Comparison of ENCODE assay signal across 20 cellular contexts in genomic region chr6:1055015-1055921, GRCh38.
DNase-seq lines count a peak whose midpoint lies in the region; ATAC-seq and TF ChIP-seq lines count a peak whose summit lies in the region.
"Had no signal": no experiment of that assay in that cellular context is flagged by ENCODE, and none has a peak within 500 bp of the region (broad histone marks: within the 10 kb centered on the region; RNA-seq: fewer than 3 reads in every experiment).

No MANE protein-coding gene starts in this region.

- no peaks in the 10 kb centered on the region for H3K79me2 ChIP-seq in mesendoderm (ENCODE audit: control insufficient read depth, insufficient read depth, low read length)

- no peak overlapping the region for H2AK5ac ChIP-seq in mesendoderm (ENCODE audit: low read length)

- ATAC-seq in left ventricle myocardium superior: no peak
- ATAC-seq in GM21576 (IDR thresholded peaks at IDR 0.05; ENCODE audit: unreplicated experiment): no peak
- ATAC-seq in GM18861 (IDR thresholded peaks at IDR 0.05; ENCODE audit: unreplicated experiment): no peak
- ATAC-seq: CD8-positive, alpha-beta T cell had no signal

- H3K79me1 ChIP-seq in mesendoderm (ENCODE audit: low read length): no peaks in the 10 kb centered on the region

- H3K18ac ChIP-seq in mesendoderm (ENCODE audit: low read length): no peak overlapping the region

- WGBS in mesendoderm (ENCODE audit: extremely low coverage, insufficient coverage, low lambda C conversion rate): no CpG with 5 or more reads among the region's 16 CpGs

- H2BK120ac ChIP-seq in mesendoderm (ENCODE audit: low read depth, low read length): no peak overlapping the region

- H3K4me3 ChIP-seq in right atrium auricular region (no peak overlapping the region), mesendoderm (ENCODE audit: low read length) (no peak overlapping the region)
- H3K4me3 ChIP-seq: Peyer's patch had no signal

- no peak overlapping the region for H2BK15ac ChIP-seq in mesendoderm (replicated peaks; ENCODE audit: low read depth)

- H3K4me2 ChIP-seq in mesendoderm (ENCODE audit: low read length): no peak overlapping the region

- H2BK5ac ChIP-seq in mesendoderm (ENCODE audit: low read length): no peak overlapping the region

- H4K8ac ChIP-seq in mesendoderm (ENCODE audit: low read depth, low read length): no peak overlapping the region

- no peak overlapping the region for H3K4ac ChIP-seq in mesendoderm (ENCODE audit: low read depth, low read length)

- no peak overlapping the region for H4K5ac ChIP-seq in mesendoderm (ENCODE audit: low read length)

- peak overlapping the region; percentile 8 for H3K27ac Mint-ChIP-seq in type B pancreatic cell
- H3K27ac Mint-ChIP-seq: CD8-positive, alpha-beta T cell; H9 had no signal

- H3K4me3 Mint-ChIP-seq in type B pancreatic cell: no peak overlapping the region
- H3K4me3 Mint-ChIP-seq: CD8-positive, alpha-beta T cell; H9 had no signal

- no peaks in the 10 kb centered on the region for H3K9me3 ChIP-seq in right atrium auricular region
- H3K9me3 ChIP-seq: Peyer's patch had no signal

- H3K36me3 ChIP-seq in right atrium auricular region (no peaks in the 10 kb centered on the region), mesendoderm (ENCODE audit: control insufficient read depth, insufficient read depth, low read length) (no peaks in the 10 kb centered on the region)
- H3K36me3 ChIP-seq: Peyer's patch had no signal

- H3K27me3 Mint-ChIP-seq in type B pancreatic cell: no peaks in the 10 kb centered on the region

- H3K4me1 Mint-ChIP-seq in type B pancreatic cell (ENCODE audit: unreplicated experiment): no peaks in the 10 kb centered on the region

- no peak overlapping the region for H3K56ac ChIP-seq in mesendoderm (ENCODE audit: low read length)

- H3K27ac ChIP-seq in right atrium auricular region (no peak overlapping the region), mesendoderm (ENCODE audit: low read depth, low read length) (no peak overlapping the region)
- H3K27ac ChIP-seq: Peyer's patch had no signal

- TF ChIP-seq CTCF in right atrium auricular region (IDR thresholded peaks at IDR 0.05): no peak
- no peak for TF ChIP-seq CTCF in type B pancreatic cell (conservative IDR thresholded peaks at IDR 0.05)

- peak overlapping the region; percentile 33 for H3K23ac ChIP-seq in mesendoderm (ENCODE audit: low read length)

- H3K36me3 Mint-ChIP-seq in type B pancreatic cell: no peaks in the 10 kb centered on the region
- H3K36me3 Mint-ChIP-seq: CD8-positive, alpha-beta T cell had no signal

- DNase-seq in right atrium auricular region (ENCODE audit: low spot score) (peak; percentile 55), left ventricle myocardium superior (no peak), SW480 (ENCODE audit: low spot score) (peak; percentile 99), mesendoderm (peak; percentile 11), type B pancreatic cell (ENCODE audit: extremely low spot score, unreplicated experiment) (no peak), NCI-H69 (lab: John Stamatoyannopoulos, UW) (no peak)
- DNase-seq: 8988T; AML-193; C1 segment of cervical spinal cord; CD8-positive, alpha-beta T cell; GF-D8; H9; KBM-7; NCI-H1092; NCI-H1436; NCI-H187 treated with DMSO at 0.1 percent for 48 hours; NCI-H748 treated with DMSO at 0.1 percent for 48 hours; Peyer's patch had no signal

- no peak overlapping the region for H3K9ac ChIP-seq in mesendoderm (ENCODE audit: low read length)

- intact Hi-C loops in left ventricle myocardium superior (cut with micrococcal nuclease): no loop called here

- peaks cover 5% of the 10 kb centered on the region for H3K9me3 Mint-ChIP-seq in type B pancreatic cell
- H3K9me3 Mint-ChIP-seq: CD8-positive, alpha-beta T cell; H9 had no signal

- H3K27me3 ChIP-seq in right atrium auricular region: no peaks in the 10 kb centered on the region
- no peaks in the 10 kb centered on the region for H3K27me3 ChIP-seq in mesendoderm (ENCODE audit: insufficient read depth, low read length, poor library complexity)
- H3K27me3 ChIP-seq: Peyer's patch had no signal

- H3K4me1 ChIP-seq in right atrium auricular region: no peaks in the 10 kb centered on the region
- H3K4me1 ChIP-seq in mesendoderm (ENCODE audit: control insufficient read depth, low read depth, low read length): peaks cover 3% of the 10 kb centered on the region
- H3K4me1 ChIP-seq: Peyer's patch had no signal

Comparison
In these comparisons a context has a peak if more than half of its experiments do, and no peak if none do; other contexts are left out.
1. DNase-seq: peak in right atrium auricular region (single experiment), SW480 (single experiment) and mesendoderm (single experiment); none in left ventricle myocardium superior (single experiment), type B pancreatic cell (single experiment) and NCI-H69 (single experiment).